ENCODE assay signal across 2 cellular contexts in the genomic region with DNA sequence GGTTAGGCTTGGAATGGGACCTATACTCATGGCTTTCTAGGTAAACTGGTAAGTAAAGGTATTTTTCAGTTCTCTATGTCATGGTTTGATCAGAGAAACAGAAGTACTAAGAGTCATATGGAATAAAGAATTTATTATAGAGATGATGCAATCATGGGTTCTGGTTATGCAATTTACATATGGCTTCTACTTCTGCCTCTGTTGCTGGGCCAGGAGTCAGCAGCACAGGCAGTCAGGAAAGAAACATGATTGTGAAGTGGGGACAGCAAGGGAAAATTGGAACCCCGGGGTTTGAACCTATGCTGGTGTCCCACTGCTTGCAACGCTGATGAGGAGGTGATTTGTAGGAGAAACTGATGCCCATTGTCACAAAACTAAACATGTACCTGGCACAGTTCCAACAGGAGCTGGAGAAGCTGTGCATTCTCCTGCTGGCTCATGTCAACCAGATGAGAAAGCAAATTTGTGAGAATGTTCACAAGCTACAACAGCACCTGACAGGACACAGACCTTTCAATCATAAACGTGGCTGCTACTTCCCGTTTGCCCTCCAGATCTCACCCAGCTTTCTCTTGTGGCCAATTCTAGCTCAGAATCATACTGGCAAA.
TF ChIP-seq lines count a peak whose summit lies in the region.

No MANE protein-coding gene starts in this region.

TF ChIP-seq in IMR-90, 13 proteins besides CTCF, POLR2A, EP300 and RAD21:
- no peak for TF ChIP-seq BHLHE40 (IDR thresholded peaks at IDR 0.05; ENCODE audit: low read depth, low read length)
- TF ChIP-seq CEBPB (IDR thresholded peaks at IDR 0.05; ENCODE audit: low read depth, low read length): peak; percentile 88
TF ChIP-seq in IMR-90: peak in this region for 1.

TF ChIP-seq in GM12878, 131 proteins besides CTCF, POLR2A, EP300 and RAD21:
- peak; percentile 66 to 77; a peak in 1 of 4 replicates for TF ChIP-seq CEBPB (IDR thresholded peaks at IDR 0.05; ENCODE audit: borderline replicate concordance in 1 of 2, low read depth in 2 of 2, low read length in 2 of 2)
- TF ChIP-seq, protein P1, sequence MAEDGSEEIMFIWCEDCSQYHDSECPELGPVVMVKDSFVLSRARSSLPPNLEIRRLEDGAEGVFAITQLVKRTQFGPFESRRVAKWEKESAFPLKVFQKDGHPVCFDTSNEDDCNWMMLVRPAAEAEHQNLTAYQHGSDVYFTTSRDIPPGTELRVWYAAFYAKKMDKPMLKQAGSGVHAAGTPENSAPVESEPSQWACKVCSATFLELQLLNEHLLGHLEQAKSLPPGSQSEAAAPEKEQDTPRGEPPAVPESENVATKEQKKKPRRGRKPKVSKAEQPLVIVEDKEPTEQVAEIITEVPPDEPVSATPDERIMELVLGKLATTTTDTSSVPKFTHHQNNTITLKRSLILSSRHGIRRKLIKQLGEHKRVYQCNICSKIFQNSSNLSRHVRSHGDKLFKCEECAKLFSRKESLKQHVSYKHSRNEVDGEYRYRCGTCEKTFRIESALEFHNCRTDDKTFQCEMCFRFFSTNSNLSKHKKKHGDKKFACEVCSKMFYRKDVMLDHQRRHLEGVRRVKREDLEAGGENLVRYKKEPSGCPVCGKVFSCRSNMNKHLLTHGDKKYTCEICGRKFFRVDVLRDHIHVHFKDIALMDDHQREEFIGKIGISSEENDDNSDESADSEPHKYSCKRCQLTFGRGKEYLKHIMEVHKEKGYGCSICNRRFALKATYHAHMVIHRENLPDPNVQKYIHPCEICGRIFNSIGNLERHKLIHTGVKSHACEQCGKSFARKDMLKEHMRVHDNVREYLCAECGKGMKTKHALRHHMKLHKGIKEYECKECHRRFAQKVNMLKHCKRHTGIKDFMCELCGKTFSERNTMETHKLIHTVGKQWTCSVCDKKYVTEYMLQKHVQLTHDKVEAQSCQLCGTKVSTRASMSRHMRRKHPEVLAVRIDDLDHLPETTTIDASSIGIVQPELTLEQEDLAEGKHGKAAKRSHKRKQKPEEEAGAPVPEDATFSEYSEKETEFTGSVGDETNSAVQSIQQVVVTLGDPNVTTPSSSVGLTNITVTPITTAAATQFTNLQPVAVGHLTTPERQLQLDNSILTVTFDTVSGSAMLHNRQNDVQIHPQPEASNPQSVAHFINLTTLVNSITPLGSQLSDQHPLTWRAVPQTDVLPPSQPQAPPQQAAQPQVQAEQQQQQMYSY (CRISPR knock-in tag; IDR thresholded peaks at IDR 0.05): no peak
- TF ChIP-seq, protein P2, sequence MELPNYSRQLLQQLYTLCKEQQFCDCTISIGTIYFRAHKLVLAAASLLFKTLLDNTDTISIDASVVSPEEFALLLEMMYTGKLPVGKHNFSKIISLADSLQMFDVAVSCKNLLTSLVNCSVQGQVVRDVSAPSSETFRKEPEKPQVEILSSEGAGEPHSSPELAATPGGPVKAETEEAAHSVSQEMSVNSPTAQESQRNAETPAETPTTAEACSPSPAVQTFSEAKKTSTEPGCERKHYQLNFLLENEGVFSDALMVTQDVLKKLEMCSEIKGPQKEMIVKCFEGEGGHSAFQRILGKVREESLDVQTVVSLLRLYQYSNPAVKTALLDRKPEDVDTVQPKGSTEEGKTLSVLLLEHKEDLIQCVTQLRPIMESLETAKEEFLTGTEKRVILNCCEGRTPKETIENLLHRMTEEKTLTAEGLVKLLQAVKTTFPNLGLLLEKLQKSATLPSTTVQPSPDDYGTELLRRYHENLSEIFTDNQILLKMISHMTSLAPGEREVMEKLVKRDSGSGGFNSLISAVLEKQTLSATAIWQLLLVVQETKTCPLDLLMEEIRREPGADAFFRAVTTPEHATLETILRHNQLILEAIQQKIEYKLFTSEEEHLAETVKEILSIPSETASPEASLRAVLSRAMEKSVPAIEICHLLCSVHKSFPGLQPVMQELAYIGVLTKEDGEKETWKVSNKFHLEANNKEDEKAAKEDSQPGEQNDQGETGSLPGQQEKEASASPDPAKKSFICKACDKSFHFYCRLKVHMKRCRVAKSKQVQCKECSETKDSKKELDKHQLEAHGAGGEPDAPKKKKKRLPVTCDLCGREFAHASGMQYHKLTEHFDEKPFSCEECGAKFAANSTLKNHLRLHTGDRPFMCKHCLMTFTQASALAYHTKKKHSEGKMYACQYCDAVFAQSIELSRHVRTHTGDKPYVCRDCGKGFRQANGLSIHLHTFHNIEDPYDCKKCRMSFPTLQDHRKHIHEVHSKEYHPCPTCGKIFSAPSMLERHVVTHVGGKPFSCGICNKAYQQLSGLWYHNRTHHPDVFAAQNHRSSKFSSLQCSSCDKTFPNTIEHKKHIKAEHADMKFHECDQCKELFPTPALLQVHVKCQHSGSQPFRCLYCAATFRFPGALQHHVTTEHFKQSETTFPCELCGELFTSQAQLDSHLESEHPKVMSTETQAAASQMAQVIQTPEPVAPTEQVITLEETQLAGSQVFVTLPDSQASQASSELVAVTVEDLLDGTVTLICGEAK (IDR thresholded peaks at IDR 0.05; ENCODE audit: borderline replicate concordance): no peak
TF ChIP-seq in GM12878: peak in this region for 1.
